Comparison of ENCODE assay signal across 7 cellular contexts in genomic region chr14:63852271-63852816, GRCh38. TPM values are rescaled to one million over a fixed set of nuclear protein-coding genes. Genes with fewer than 3 reads are reported as not detected.
DNase-seq lines count a peak whose midpoint lies in the region; ATAC-seq and TF ChIP-seq lines count a peak whose summit lies in the region.

No MANE protein-coding gene starts in this region.

- no peaks in the 10 kb centered on the region for H3K9me3 ChIP-seq in gastrocnemius medialis

- H3K27me3 ChIP-seq in foreskin keratinocyte = peaks cover 4% of the 10 kb centered on the region
- H3K27me3 ChIP-seq in gastrocnemius medialis = no peaks in the 10 kb centered on the region

- peaks cover 13% of the 10 kb centered on the region for H3K4me1 ChIP-seq in foreskin keratinocyte
- H3K4me1 ChIP-seq in gastrocnemius medialis = peaks cover 0 to 21% of the 10 kb centered on the region in 2 donors

- ATAC-seq in GM18498 (IDR thresholded peaks at IDR 0.05; ENCODE audit: unreplicated experiment) (peak; percentile 5), HG03135 (IDR thresholded peaks at IDR 0.05; ENCODE audit: unreplicated experiment) (peak; percentile 1), foreskin keratinocyte (peak; percentile 10), gastrocnemius medialis (no peak), GM21367 (IDR thresholded peaks at IDR 0.05; ENCODE audit: unreplicated experiment) (no peak)

- no peak for TF ChIP-seq POLR2A in gastrocnemius medialis (IDR thresholded peaks at IDR 0.05)

- intact Hi-C loops in gastrocnemius medialis (cut with DNase I; ENCODE audit: low total_unique reads) = loop anchor here (1.0 to 10.0 kb wide), 7 partner anchors 42 to 535 kb away; partner anchors contain the start of genes MTHFD1 and WDR89

- in situ Hi-C loops in gastrocnemius medialis (cut with MboI; ENCODE audit: low sequenced_read_pairs in 4 of 4) = no loop called here

- TF ChIP-seq CTCF in foreskin keratinocyte (conservative IDR thresholded peaks at IDR 0.05) (no peak), gastrocnemius medialis (IDR thresholded peaks at IDR 0.05 in 4 of 5, conservative IDR thresholded peaks at IDR 0.05 in 1 of 5) (no peak)

- peak; percentile 33 for DNase-seq in SW480 (ENCODE audit: low spot score)
- peak in 1 of 2 donors; percentile 43 for DNase-seq in foreskin keratinocyte
- DNase-seq in gastrocnemius medialis = no peak
- DNase-seq in SKM-1 (lab: John Stamatoyannopoulos, UW; ENCODE audit: unreplicated experiment) = no peak

- H3K27ac ChIP-seq in foreskin keratinocyte = peak overlapping the region; percentile 97
- H3K27ac ChIP-seq in gastrocnemius medialis = peak overlapping the region; percentile 88 to 94 (median 94)

- H3K36me3 ChIP-seq in gastrocnemius medialis = no peaks in the 10 kb centered on the region

- peak overlapping the region; percentile 67 to 86 (median 82) for H3K4me3 ChIP-seq in gastrocnemius medialis

RNA-seq across cellular contexts. Expression of gene SYNE2, which starts 0.5 kb away (rescaled TPM):
- total RNA-seq in foreskin keratinocyte (20.8 and 22.5 TPM in 2 replicates), gastrocnemius medialis (100 to 1,000 TPM in 3 of 4 donors, 10 to 100 TPM in 1; 96.9 to 207 (median 182) TPM)
- polyA plus RNA-seq in foreskin keratinocyte = 5.2 and 6.9 TPM in 2 replicates

Comparison
In these comparisons a context has a peak if more than half of its experiments do, and no peak if none do; other contexts are left out.
1. ATAC-seq: peak in GM18498 (single experiment), HG03135 (single experiment) and foreskin keratinocyte (single experiment); none in gastrocnemius medialis (0 of 2) and GM21367 (single experiment).